Comparison of ENCODE assay signal across 8 cellular contexts in the genomic region with DNA sequence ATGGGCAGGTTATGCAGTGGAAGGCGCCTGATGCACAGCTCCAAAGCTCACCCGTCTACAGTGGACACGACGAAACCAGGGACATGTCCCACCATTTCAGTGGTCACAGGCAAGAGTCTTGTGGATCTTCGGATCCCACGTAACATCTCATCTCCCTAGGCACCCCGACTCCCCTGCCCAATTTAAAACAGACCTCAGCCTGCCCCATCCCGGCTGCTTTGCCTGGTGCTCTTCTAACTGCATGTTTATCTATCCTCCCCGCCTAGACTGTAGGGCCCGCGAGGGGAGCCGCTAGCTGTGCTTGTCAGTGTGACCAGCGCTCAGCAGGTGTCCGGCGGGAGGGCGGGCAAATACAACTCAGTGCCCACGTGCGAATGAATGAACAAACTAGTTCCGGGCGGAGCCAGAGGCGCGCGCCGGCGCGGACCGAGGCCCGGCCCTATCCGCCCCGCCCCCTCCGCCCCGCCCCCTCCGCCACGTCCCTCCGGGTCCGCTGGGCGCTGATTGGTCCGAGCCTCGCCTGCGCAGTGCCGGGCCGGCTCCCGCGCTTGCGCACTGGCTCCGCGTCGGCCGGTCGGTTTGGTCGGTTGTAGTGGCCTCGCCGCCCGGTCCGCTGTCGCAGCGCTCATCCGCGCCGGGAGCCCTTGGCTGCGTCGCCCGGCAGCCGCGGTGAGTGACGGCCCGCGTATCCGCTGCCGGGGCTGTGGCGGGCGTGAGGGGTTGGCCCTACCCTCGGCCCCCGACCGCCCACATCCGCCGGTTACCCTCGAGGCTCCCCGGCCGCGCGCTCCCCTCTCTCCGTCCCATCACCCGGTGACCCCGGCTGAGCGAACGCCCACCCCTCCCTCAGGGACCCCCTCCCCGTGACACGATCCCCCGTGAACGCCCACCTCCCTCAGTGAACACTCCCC.
DNase-seq lines count a peak whose midpoint lies in the region; ATAC-seq and TF ChIP-seq lines count a peak whose summit lies in the region.

No MANE protein-coding gene starts in this region.

- H3K4me3 ChIP-seq in right cardiac atrium (ENCODE audit: low read length), result peak overlapping the region; percentile 70
- peak overlapping the region; percentile 90 for H3K4me3 ChIP-seq in psoas muscle
- H3K4me3 ChIP-seq in urinary bladder (ENCODE audit: low read depth, low read length), result peak overlapping the region; percentile 89

- H3K4me1 ChIP-seq in right cardiac atrium (ENCODE audit: control insufficient read depth, insufficient read depth, low read length) (peaks cover 4% of the 10 kb centered on the region), psoas muscle (peaks cover 10% of the 10 kb centered on the region), urinary bladder (ENCODE audit: insufficient read depth) (peaks cover 3% of the 10 kb centered on the region)

- H3K36me3 ChIP-seq in psoas muscle (ENCODE audit: insufficient read depth in 1 of 2, low read depth in 1 of 2) (peaks cover 0 to 12% of the 10 kb centered on the region in 2 donors), urinary bladder (ENCODE audit: insufficient read depth) (peaks cover 3% of the 10 kb centered on the region)

- H3K27me3 Mint-ChIP-seq in T-helper 1 cell treated with Interleukin-12 subunit alpha and Interleukin-12 subunit beta and Interleukin-4 antibody, amounts not matched to agents 30 μg/mL and 1 μg/mL, for 36 hours (ENCODE audit: low read depth), result no peaks in the 10 kb centered on the region

- peaks cover 9% of the 10 kb centered on the region for H3K36me3 Mint-ChIP-seq in T-helper 1 cell treated with Interleukin-12 subunit alpha and Interleukin-12 subunit beta and Interleukin-4 antibody, amounts not matched to agents 30 μg/mL and 1 μg/mL, for 36 hours (ENCODE audit: low read depth)

- H3K27ac ChIP-seq in right cardiac atrium (ENCODE audit: low read length) (peak overlapping the region; percentile 96), psoas muscle (peak overlapping the region; percentile 95), urinary bladder (ENCODE audit: low read depth) (peak overlapping the region; percentile 67)

- no peaks in the 10 kb centered on the region for H3K9me3 Mint-ChIP-seq in T-helper 1 cell treated with Interleukin-12 subunit alpha and Interleukin-12 subunit beta and Interleukin-4 antibody, amounts not matched to agents 30 μg/mL and 1 μg/mL, for 36 hours

- intact Hi-C loops in right cardiac atrium (cut with DNase I) (no loop called here), psoas muscle (cut with DNase I) (no loop called here)

- no peaks in the 10 kb centered on the region for H3K9me3 ChIP-seq in right cardiac atrium (ENCODE audit: control insufficient read depth, low read length)
- H3K9me3 ChIP-seq in psoas muscle, result no peaks in the 10 kb centered on the region

- H3K27me3 ChIP-seq in right cardiac atrium (ENCODE audit: control insufficient read depth, insufficient read depth) (no peaks in the 10 kb centered on the region), psoas muscle (ENCODE audit: insufficient read depth in 3 of 3, low read length in 2 of 3) (no peaks in the 10 kb centered on the region)

- ATAC-seq in GM18502 (IDR thresholded peaks at IDR 0.05; ENCODE audit: poor library complexity, unreplicated experiment), result peak; percentile 89
- peak; percentile 85 for ATAC-seq in HG02938 (IDR thresholded peaks at IDR 0.05; ENCODE audit: unreplicated experiment)
- peak; percentile 94 to 96 for ATAC-seq in right cardiac atrium
- ATAC-seq in psoas muscle, result peak; percentile 94 to 96 (median 94)

- peak; percentile 67 for DNase-seq in NCI-H1694 treated with DMSO at 0.1 percent for 48 hours (lab: John Stamatoyannopoulos, UW)
- peak; percentile 22 to 93 (median 84) for DNase-seq in amygdala (lab: John Stamatoyannopoulos, UW)
- DNase-seq in right cardiac atrium, result peak; percentile 91 to 97 (median 95)
- DNase-seq in psoas muscle, result peak; percentile 92 to 95

- WGBS in right cardiac atrium, result 1% methylated on average over 91 of the region's 91 CpGs
- WGBS in psoas muscle, 3 donors, result 1% methylated on average over 59 to 91 of the region's 91 CpGs
- WGBS in urinary bladder, result 2% methylated on average over 91 of the region's 91 CpGs

- peaks cover 21% of the 10 kb centered on the region for H3K4me1 Mint-ChIP-seq in T-helper 1 cell treated with Interleukin-12 subunit alpha and Interleukin-12 subunit beta and Interleukin-4 antibody, amounts not matched to agents 30 μg/mL and 1 μg/mL, for 36 hours (ENCODE audit: low read depth)

- H3K4me3 Mint-ChIP-seq in T-helper 1 cell treated with Interleukin-12 subunit alpha and Interleukin-12 subunit beta and Interleukin-4 antibody, amounts not matched to agents 30 μg/mL and 1 μg/mL, for 36 hours, result peak overlapping the region; percentile 93

- peak overlapping the region; percentile 93 for H3K27ac Mint-ChIP-seq in T-helper 1 cell treated with Interleukin-12 subunit alpha and Interleukin-12 subunit beta and Interleukin-4 antibody, amounts not matched to agents 30 μg/mL and 1 μg/mL, for 36 hours

- TF ChIP-seq CTCF in psoas muscle (IDR thresholded peaks at IDR 0.05), result no peak

Comparison
In these comparisons a context has a peak if more than half of its experiments do, and no peak if none do; other contexts are left out.
1. Peak in every context shown above with its lines: DNase-seq, ATAC-seq, H3K4me3 ChIP-seq and H3K27ac ChIP-seq.